ENCODE assay signal across 22 cellular contexts in genomic region chr15:25715536-25716413, GRCh38.
"Had no signal": no experiment of that assay in that cellular context is flagged by ENCODE, and none has a peak within 500 bp of the region (broad histone marks: within the 10 kb centered on the region; RNA-seq: fewer than 3 reads in every experiment).

No MANE protein-coding gene starts in this region.

- H3K9me3 ChIP-seq: adrenal gland, ascending aorta, heart left ventricle, thyroid gland had no signal

- H3K27ac Mint-ChIP-seq: activated CD4-positive, alpha-beta memory T cell treated with anti-CD3 and anti-CD28 coated beads, Interleukin-2, amount 10 ng/mL, durations not matched to agents 7 days and 5 days; activated CD4-positive, alpha-beta T cell treated with anti-CD3 and anti-CD28 coated beads, Interleukin-2, amount 10 ng/mL, durations not matched to agents 24 days and 14 days; activated naive CD4-positive, alpha-beta T cell treated with anti-CD3 and anti-CD28 coated beads, Interleukin-2, amount 50 U/mL, for 24 hours; activated T-helper 1 cell treated with anti-CD3 and anti-CD28 coated beads, Interleukin-12 subunit alpha, Interleukin-12 subunit beta, Interleukin-2, Interleukin-4 antibody, amounts not matched to agents 30 ng/mL and 10 ng/mL and 1 ng/mL, durations not matched to agents 14 hours and 24 hours and 36 hours; nephron progenitor cell; progenitor cell of endocrine pancreas had no signal

- H3K27ac ChIP-seq: adrenal gland, epithelial cell of prostate, heart left ventricle, thyroid gland had no signal

- H3K27me3 Mint-ChIP-seq: activated CD4-positive, alpha-beta memory T cell treated with anti-CD3 and anti-CD28 coated beads, Interleukin-2, amount 10 ng/mL, durations not matched to agents 7 days and 5 days; activated CD4-positive, alpha-beta T cell treated with anti-CD3 and anti-CD28 coated beads, Interleukin-2, amount 10 ng/mL, durations not matched to agents 24 days and 14 days; activated naive CD4-positive, alpha-beta T cell treated with anti-CD3 and anti-CD28 coated beads, Interleukin-2, amount 50 U/mL, for 24 hours; central memory CD8-positive, alpha-beta T cell; progenitor cell of endocrine pancreas had no signal

- H3K4me3 ChIP-seq: adrenal gland, ascending aorta, coronary artery, heart left ventricle, mucosa of descending colon, thyroid gland had no signal

- H3K36me3 ChIP-seq: adrenal gland, heart left ventricle, thyroid gland had no signal

- H3K27me3 ChIP-seq: adrenal gland, ascending aorta, heart left ventricle, thyroid gland had no signal

- H3K4me3 Mint-ChIP-seq: activated CD4-positive, alpha-beta memory T cell treated with anti-CD3 and anti-CD28 coated beads, Interleukin-2, amount 10 ng/mL, durations not matched to agents 7 days and 5 days; activated CD4-positive, alpha-beta T cell treated with anti-CD3 and anti-CD28 coated beads, Interleukin-2, amount 10 ng/mL, durations not matched to agents 24 days and 14 days; activated naive CD4-positive, alpha-beta T cell treated with anti-CD3 and anti-CD28 coated beads, Interleukin-2, amount 50 U/mL, for 24 hours; activated T-helper 1 cell treated with anti-CD3 and anti-CD28 coated beads, Interleukin-12 subunit alpha, Interleukin-12 subunit beta, Interleukin-2, Interleukin-4 antibody, amounts not matched to agents 30 ng/mL and 10 ng/mL and 1 ng/mL, durations not matched to agents 14 hours and 24 hours and 36 hours; central memory CD8-positive, alpha-beta T cell; nephron progenitor cell had no signal

- ATAC-seq: activated CD4-positive, CD25-positive, alpha-beta regulatory T cell treated with anti-CD3 and anti-CD28 coated beads, Interleukin-2, amount 50 U/mL, for 24 hours; left cardiac atrium; mucosa of descending colon; stimulated activated naive CD8-positive, alpha-beta T cell treated with anti-CD3 and anti-CD28 coated beads, Interleukin-15, Interleukin-2, amounts not matched to agents 100 U/mL and 50 U/mL, for 24 hours had no signal

- H3K4me1 ChIP-seq: adrenal gland, heart left ventricle, thyroid gland had no signal

- H3K4me1 Mint-ChIP-seq: activated CD4-positive, alpha-beta memory T cell treated with anti-CD3 and anti-CD28 coated beads, Interleukin-2, amount 10 ng/mL, durations not matched to agents 7 days and 5 days; activated CD4-positive, alpha-beta T cell treated with anti-CD3 and anti-CD28 coated beads, Interleukin-2, amount 10 ng/mL, durations not matched to agents 24 days and 14 days; activated naive CD4-positive, alpha-beta T cell treated with anti-CD3 and anti-CD28 coated beads, Interleukin-2, amount 50 U/mL, for 24 hours; central memory CD8-positive, alpha-beta T cell had no signal

- DNase-seq: activated CD4-positive, alpha-beta memory T cell treated with anti-CD3 and anti-CD28 coated beads, Interleukin-2, amount 10 ng/mL, durations not matched to agents 7 days and 5 days; activated CD4-positive, alpha-beta T cell treated with anti-CD3 and anti-CD28 coated beads, Interleukin-2, amount 10 ng/mL, durations not matched to agents 24 days and 14 days; activated gamma-delta T cell treated with Interleukin-2 at 50 U/mL for 16 hours; heart left ventricle; islet precursor cell; left cardiac atrium; mesenchymal stem cell; mucosa of descending colon; nephron progenitor cell; retina; stimulated activated CD4-positive, alpha-beta T cell treated with anti-CD3 and anti-CD28 coated beads, Interleukin-4, amount 100 ng/mL, for 24 hours; stimulated activated naive CD8-positive, alpha-beta T cell treated with anti-CD3 and anti-CD28 coated beads, Interleukin-15, Interleukin-2, amounts not matched to agents 100 U/mL and 50 U/mL, for 24 hours; thyroid gland had no signal

- H3K9me3 Mint-ChIP-seq: activated CD4-positive, alpha-beta memory T cell treated with anti-CD3 and anti-CD28 coated beads, Interleukin-2, amount 10 ng/mL, durations not matched to agents 7 days and 5 days; activated CD4-positive, alpha-beta T cell treated with anti-CD3 and anti-CD28 coated beads, Interleukin-2, amount 10 ng/mL, durations not matched to agents 24 days and 14 days; activated naive CD4-positive, alpha-beta T cell treated with anti-CD3 and anti-CD28 coated beads, Interleukin-2, amount 50 U/mL, for 24 hours; activated T-helper 1 cell treated with anti-CD3 and anti-CD28 coated beads, Interleukin-12 subunit alpha, Interleukin-12 subunit beta, Interleukin-2, Interleukin-4 antibody, amounts not matched to agents 30 ng/mL and 10 ng/mL and 1 ng/mL, durations not matched to agents 14 hours and 24 hours and 36 hours; central memory CD8-positive, alpha-beta T cell; nephron progenitor cell had no signal
